Comparison of ENCODE assay signal across 8 cellular contexts in the genomic region with DNA sequence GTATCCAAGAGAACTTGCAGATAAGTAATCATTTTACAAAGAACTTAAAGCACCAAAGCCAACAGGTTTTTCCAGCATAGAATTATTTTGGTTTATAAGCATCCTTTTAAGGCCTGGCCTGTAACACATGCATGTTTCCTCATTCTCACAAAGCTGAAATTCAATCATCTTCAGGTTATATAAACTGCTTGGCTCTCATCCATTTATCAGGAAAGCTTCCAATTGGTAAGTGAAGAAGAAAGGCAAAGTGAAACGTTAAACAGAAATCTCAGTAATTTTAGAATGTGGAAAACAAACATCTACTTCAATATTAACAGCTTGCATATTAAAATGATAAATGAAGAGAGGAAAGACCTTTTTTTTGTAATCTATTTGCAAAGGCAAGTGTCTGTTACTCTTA. TPM values are rescaled to one million over a fixed set of nuclear protein-coding genes. Genes with fewer than 3 reads are reported as not detected.
A peak's percentile ranks its signal among the peaks of the same experiment; 100 is the strongest.
DNase-seq lines count a peak whose midpoint lies in the region; ATAC-seq, FAIRE-seq and TF ChIP-seq lines count a peak whose summit lies in the region.

No MANE protein-coding gene starts in this region.

- H3K9ac ChIP-seq in GM12878 (ENCODE audit: control insufficient read depth, insufficient read depth, low read length) = peak overlapping the region; percentile 89

- no peak for ATAC-seq in GM12878
- no peak for ATAC-seq in mucosa of descending colon
- ATAC-seq in activated CD4-positive, CD25-positive, alpha-beta regulatory T cell treated with anti-CD3 and anti-CD28 coated beads, Interleukin-2, amount 50 U/mL, for 24 hours = no peak

- H3K36me3 ChIP-seq in A673 (ENCODE audit: insufficient read depth, low read length, poor library complexity, severe bottlenecking) (peaks cover 30% of the 10 kb centered on the region), GM12878 (ENCODE audit: control insufficient read depth in 2 of 2, insufficient read depth in 2 of 2, low read length in 1 of 2) (peaks cover 0 to 4% of the 10 kb centered on the region in 2 experiments; a peak in 1 of 4 replicates), mesodermal cell (ENCODE audit: control insufficient read depth, insufficient read depth, low read length) (peaks cover 39% of the 10 kb centered on the region), mucosa of descending colon (ENCODE audit: low read depth) (no peaks in the 10 kb centered on the region)

- no peaks in the 10 kb centered on the region for H3K27me3 ChIP-seq in A673 (replicated peaks; ENCODE audit: insufficient read depth, low read depth, low read length, poor library complexity)
- no peaks in the 10 kb centered on the region for H3K27me3 ChIP-seq in GM12878 (replicated peaks in 1 of 2; ENCODE audit: control insufficient read depth in 2 of 2, insufficient read depth in 2 of 2, low read length in 1 of 2)

- in situ Hi-C loops in GM12878 (cut with MboI) = loop anchor here (10.0 to 25.0 kb wide), 2 partner anchors 593 to 730 kb away; a partner anchor contains a TSS

- no peak for TF ChIP-seq POLR2A in GM12878 (IDR thresholded peaks at IDR 0.05; ENCODE audit: low read depth, low read length)

- peaks cover 18% of the 10 kb centered on the region for H3K4me1 ChIP-seq in A673 (ENCODE audit: insufficient read depth, low read length, poor library complexity, severe bottlenecking)
- H3K4me1 ChIP-seq in GM12878 (ENCODE audit: control insufficient read depth, insufficient read depth, low read length) = peaks cover 3% of the 10 kb centered on the region; the same call in 1 of the 2 replicates
- H3K4me1 ChIP-seq in mesodermal cell (ENCODE audit: control insufficient read depth, insufficient read depth, low read length, poor library complexity, severe bottlenecking) = no peaks in the 10 kb centered on the region
- peaks cover 22% of the 10 kb centered on the region for H3K4me1 ChIP-seq in mucosa of descending colon (ENCODE audit: low read depth)

- FAIRE-seq in GM12878 (lab: Jason Lieb, UNC) = no peak

- H3K27ac ChIP-seq in A673 (ENCODE audit: low read depth, low read length, poor library complexity, severe bottlenecking) = peak overlapping the region; percentile 98
- H3K27ac ChIP-seq in GM12878 (ENCODE audit: control insufficient read depth, insufficient read depth) = peak overlapping the region; percentile 96
- H3K27ac ChIP-seq in mesodermal cell (ENCODE audit: low read depth, low read length, severe bottlenecking) = no peak overlapping the region

- TF ChIP-seq RAD21 in GM12878 (IDR thresholded peaks at IDR 0.05; ENCODE audit: insufficient read depth, low read depth, low read length) = no peak

- DNase-seq in A673 (ENCODE audit: low spot score) = no peak
- DNase-seq in HFF-Myc (ENCODE audit: extremely low read depth, low read depth) = no peak
- no peak for DNase-seq in GM12878 (ENCODE audit: low read depth, low spot score)
- no peak for DNase-seq in activated gamma-delta T cell (lab: John Stamatoyannopoulos, UW)
- no peak for DNase-seq in mucosa of descending colon
- no peak for DNase-seq in DMS53 (lab: John Stamatoyannopoulos, UW)

- peak overlapping the region; percentile 72 for H3K4me2 ChIP-seq in GM12878 (ENCODE audit: control insufficient read depth, insufficient read depth)

- intact Hi-C loops in A673 (cut with micrococcal nuclease; ENCODE audit: unreplicated experiment) (loop anchor here (5.0 kb wide), 1 partner anchor 218 kb away; a partner anchor contains a TSS), GM12878 (cut with micrococcal nuclease; ENCODE audit: unreplicated experiment) (loop anchor here (5.0 kb wide), 2 partner anchors 157 to 178 kb away; no protein-coding TSS in a partner anchor), mucosa of descending colon (cut with DNase I, micrococcal nuclease) (no loop called here)

- CTCF ChIA-PET in A673 (lab: Charles Lee) (interaction anchor here (0.7 kb wide), 1 partner anchor 135 kb away, joined by 3 read pairs; no protein-coding TSS in a partner anchor), GM12878 (lab: Yijun Ruan, JAX) (interaction anchor here (1.1 to 2.0 kb wide), 8 partner anchors 9 to 242 kb away, joined by 3 to 7 read pairs (median 4); no protein-coding TSS in a partner anchor)

- SMC1A ChIA-PET in GM12878 (lab: Charles Lee; ENCODE audit: uncharacterized antibody, unreplicated experiment) = interaction anchor here (0.8 to 3.4 kb wide), 18 partner anchors 8 to 320 kb away, joined by 3 to 11 read pairs (median 4); a partner anchor contains a TSS

- peak overlapping the region; percentile 74 for H3K4me3 ChIP-seq in A673 (ENCODE audit: low read depth, low read length, poor library complexity, severe bottlenecking)
- peak overlapping the region; percentile 61 for H3K4me3 ChIP-seq in HFF-Myc (replicated peaks; ENCODE audit: low read depth, low read length)
- H3K4me3 ChIP-seq in GM12878 = peak overlapping the region; percentile 89
- H3K4me3 ChIP-seq in mesodermal cell (ENCODE audit: extremely low read depth, insufficient read depth, low read length, poor library complexity, severe bottlenecking) = peak overlapping the region; percentile 91
- no peak overlapping the region for H3K4me3 ChIP-seq in mucosa of descending colon

- BruUV-seq in A673 (replicated peaks; lab: Mats Ljungman, UMichigan) (TSS peak; percentile 35), GM12878 (replicated peaks; lab: Mats Ljungman, UMichigan) (no TSS peak)

- no peak for TF ChIP-seq CTCF in A673 (conservative IDR thresholded peaks at IDR 0.05; ENCODE audit: low read depth, low read length)
- TF ChIP-seq CTCF in HFF-Myc (IDR thresholded peaks at IDR 0.05; ENCODE audit: low read depth, low read length, missing control alignments) = no peak
- no peak for TF ChIP-seq CTCF in GM12878 (IDR thresholded peaks at IDR 0.05 in 2 of 3, conservative IDR thresholded peaks at IDR 0.05 in 1 of 3; ENCODE audit: control insufficient read depth in 2 of 3, extremely low read depth in 1 of 3, insufficient read depth in 1 of 3, low read depth in 3 of 3, low read length in 3 of 3)
- TF ChIP-seq CTCF in mucosa of descending colon (IDR thresholded peaks at IDR 0.05) = no peak

- RAD21 ChIA-PET in GM12878 (lab: Charles Lee; ENCODE audit: unreplicated experiment) = interaction anchor here (1.0 to 4.8 kb wide), 10 partner anchors 17 to 220 kb away, joined by 3 to 25 read pairs (median 5); a partner anchor contains a TSS

- no peaks in the 10 kb centered on the region for H4K20me1 ChIP-seq in GM12878 (ENCODE audit: control insufficient read depth, insufficient read depth)

- H2AFZ ChIP-seq in GM12878 (ENCODE audit: control insufficient read depth, low read depth, low read length) = no peak overlapping the region

- no peak for TF ChIP-seq EP300 in GM12878 (IDR thresholded peaks at IDR 0.05; ENCODE audit: borderline replicate concordance in 1 of 2, control insufficient read depth in 1 of 2, low read depth in 2 of 2, low read length in 2 of 2)

- POLR2A ChIA-PET in A673 (lab: Charles Lee; ENCODE audit: low non-redundant PET) = no interaction called here
- POLR2A ChIA-PET in GM12878 (lab: Charles Lee) = interaction anchor here (0.7 to 3.5 kb wide), 8 partner anchors 54 to 218 kb away, joined by 3 to 21 read pairs (median 4); a partner anchor contains a TSS

- H3K9me3 ChIP-seq in A673 (ENCODE audit: low read depth, low read length, poor library complexity, severe bottlenecking) (no peaks in the 10 kb centered on the region), GM12878 (replicated peaks; ENCODE audit: control insufficient read depth, insufficient read depth, low read length) (no peaks in the 10 kb centered on the region), mesodermal cell (ENCODE audit: control insufficient read depth, low read length) (no peaks in the 10 kb centered on the region), mucosa of descending colon (no peaks in the 10 kb centered on the region)

- WGBS in GM12878 (ENCODE audit: insufficient coverage, insufficient replicate concordance, low lambda C conversion rate, missing lambda C conversion rate) = 0% methylated on average over 1 of the region's 1 CpG
- no CpG with 5 or more reads among the region's 1 CpG for WGBS in mesodermal cell (ENCODE audit: insufficient coverage in 2 of 2), 2 experiments

- peaks cover 68% of the 10 kb centered on the region for H3K79me2 ChIP-seq in GM12878 (ENCODE audit: control insufficient read depth, insufficient read depth, low read length)

RNA-seq across cellular contexts. Expression of a gene that starts 1.6 kb away (rescaled TPM):
- total RNA-seq in A673 (2021) (86.5 and 91.7 TPM in 2 replicates), GM12878 (2014; rRNA removed) (145 and 157 TPM in 2 replicates), GM12878 (2014; rRNA removed; fragmentation: Illumina TruSeq; extraction: Trizol) (76.5 and 77.7 TPM in 2 replicates), GM12878 (2021) (93.6 and 97.6 TPM in 2 replicates), mucosa of descending colon (10 to 100 TPM; 72.8 to 87.1 (median 86.6) TPM)
- 90.4 and 104 TPM in 2 replicates for total RNA-seq in GM12878 (2013; cell fraction: nucleolus; rRNA removed)
- polyA plus RNA-seq in GM12878 (2011; ENCODE audit: low read depth) = 80.0 TPM
- polyA plus RNA-seq in GM12878 (2011; rRNA removed) (67.2 and 112 TPM in 2 replicates), GM12878 (2014; fragmentation: Illumina TruSeq; extraction: Trizol) (72.5 and 82.5 TPM in 2 replicates), GM12878 (2014; fragmentation: Nextera tagmentation; extraction: Ambion mirVana) (10 to 100 TPM; 31.1 to 46.7 TPM), GM12878 (2014; rRNA removed) (192 and 218 TPM in 2 replicates), GM12878 (2016; fragmentation: Nextera tagmentation; extraction: Ambion mirVana) (100 to 1,000 TPM; 221 to 242 TPM)
- polyA plus RNA-seq in GM12878 (2011; cell fraction: cytosol; rRNA removed) = 50.0 and 89.7 TPM in 2 replicates
- 48.0 and 48.1 TPM in 2 replicates for polyA plus RNA-seq in GM12878 (2011; cell fraction: nucleus; rRNA removed)
- 125 and 132 TPM in 2 replicates for polyA plus RNA-seq in GM12878 (2012)
- polyA minus RNA-seq in GM12878 (2011; rRNA and poly(A)+ RNA removed) = 31.8 and 39.4 TPM in 2 replicates
- 34.9 and 40.1 TPM in 2 replicates for polyA minus RNA-seq in GM12878 (2011; cell fraction: cytosol; rRNA and poly(A)+ RNA removed)
- 54.2 and 71.5 TPM in 2 replicates for polyA minus RNA-seq in GM12878 (2011; cell fraction: nucleus; rRNA and poly(A)+ RNA removed)
- polyA plus RNA-seq in mesodermal cell (2013, experiment 1 of 2) = 115 TPM
- polyA plus RNA-seq in mesodermal cell (2013, experiment 2 of 2) = 108 TPM

RNA-seq across cellular contexts. Expression of a gene that starts 1.9 kb away (rescaled TPM):
- total RNA-seq in A673 (2021) (105 and 113 TPM in 2 replicates), GM12878 (2014; rRNA removed) (143 and 185 TPM in 2 replicates), GM12878 (2014; rRNA removed; fragmentation: Illumina TruSeq; extraction: Trizol) (201 and 206 TPM in 2 replicates), GM12878 (2021) (112 and 121 TPM in 2 replicates), mucosa of descending colon (10 to 100 TPM; 67.4 to 78.9 (median 74.1) TPM)
- total RNA-seq in GM12878 (2013; cell fraction: nucleolus; rRNA removed) = 239 and 247 TPM in 2 replicates
- polyA plus RNA-seq in GM12878 (2011; ENCODE audit: low read depth) = 260 TPM
- polyA plus RNA-seq in GM12878 (2011; rRNA removed) (181 and 301 TPM in 2 replicates), GM12878 (2014; fragmentation: Illumina TruSeq; extraction: Trizol) (211 and 313 TPM in 2 replicates), GM12878 (2014; fragmentation: Nextera tagmentation; extraction: Ambion mirVana) (100 to 1,000 TPM; 126 to 130 TPM), GM12878 (2014; rRNA removed) (111 and 155 TPM in 2 replicates), GM12878 (2016; fragmentation: Nextera tagmentation; extraction: Ambion mirVana) (10 to 100 TPM; 85.4 to 86.1 TPM)
- 120 and 133 TPM in 2 replicates for polyA plus RNA-seq in GM12878 (2011; cell fraction: cytosol; rRNA removed)
- polyA plus RNA-seq in GM12878 (2011; cell fraction: nucleus; rRNA removed) = 94.7 and 96.7 TPM in 2 replicates
- 134 and 147 TPM in 2 replicates for polyA plus RNA-seq in GM12878 (2012)
- polyA minus RNA-seq in GM12878 (2011; rRNA and poly(A)+ RNA removed) = 219 and 229 TPM in 2 replicates
- polyA minus RNA-seq in GM12878 (2011; cell fraction: cytosol; rRNA and poly(A)+ RNA removed) = 47.3 and 73.6 TPM in 2 replicates
- polyA minus RNA-seq in GM12878 (2011; cell fraction: nucleus; rRNA and poly(A)+ RNA removed) = 42.4 and 73.2 TPM in 2 replicates
- 110 TPM for polyA plus RNA-seq in mesodermal cell (2013, experiment 1 of 2)
- polyA plus RNA-seq in mesodermal cell (2013, experiment 2 of 2) = 129 TPM

RNA-seq across cellular contexts. Expression of a gene that starts 58.4 kb away (rescaled TPM):
- total RNA-seq in A673 (2021) = 99.4 and 108 TPM in 2 replicates
- total RNA-seq in GM12878 (2013; cell fraction: nucleolus; rRNA removed) = 80.1 and 88.1 TPM in 2 replicates
- 234 and 236 TPM in 2 replicates for total RNA-seq in GM12878 (2014; rRNA removed)
- total RNA-seq in GM12878 (2014; rRNA removed; fragmentation: Illumina TruSeq; extraction: Trizol) = 87.7 and 89.4 TPM in 2 replicates
- 111 and 113 TPM in 2 replicates for total RNA-seq in GM12878 (2021)
- 62.6 TPM for polyA plus RNA-seq in GM12878 (2011; ENCODE audit: low read depth)
- polyA plus RNA-seq in GM12878 (2011; rRNA removed) = 722 and 768 TPM in 2 replicates
- polyA plus RNA-seq in GM12878 (2011; cell fraction: cytosol; rRNA removed) = 492 and 659 TPM in 2 replicates
- polyA plus RNA-seq in GM12878 (2011; cell fraction: nucleus; rRNA removed) = 155 and 277 TPM in 2 replicates
- 82.2 and 102 TPM in 2 replicates for polyA plus RNA-seq in GM12878 (2012)
- 221 and 236 TPM in 2 replicates for polyA plus RNA-seq in GM12878 (2014; fragmentation: Illumina TruSeq; extraction: Trizol)
- 100 to 1,000 TPM; 323 to 593 TPM for polyA plus RNA-seq in GM12878 (2014; fragmentation: Nextera tagmentation; extraction: Ambion mirVana)
- 149 and 160 TPM in 2 replicates for polyA plus RNA-seq in GM12878 (2014; rRNA removed)
- 100 to 1,000 TPM; 285 to 289 TPM for polyA plus RNA-seq in GM12878 (2016; fragmentation: Nextera tagmentation; extraction: Ambion mirVana)
- polyA minus RNA-seq in GM12878 (2011; rRNA and poly(A)+ RNA removed) = 644 and 784 TPM in 2 replicates
- polyA minus RNA-seq in GM12878 (2011; cell fraction: cytosol; rRNA and poly(A)+ RNA removed) = 90.9 and 99.9 TPM in 2 replicates
- 73.4 and 77.1 TPM in 2 replicates for polyA minus RNA-seq in GM12878 (2011; cell fraction: nucleus; rRNA and poly(A)+ RNA removed)
- 108 TPM for polyA plus RNA-seq in mesodermal cell (2013, experiment 1 of 2)
- 104 TPM for polyA plus RNA-seq in mesodermal cell (2013, experiment 2 of 2)
- 10 to 100 TPM; 80.7 to 90.2 (median 84.6) TPM for total RNA-seq in mucosa of descending colon

Comparison
In these comparisons a context has a peak if more than half of its experiments do, and no peak if none do; other contexts are left out.
1. intact Hi-C loops: an anchor here in A673 (5.0 kb wide) and GM12878 (5.0 kb wide); none called in mucosa of descending colon.